Comparison of ENCODE assay signal across 7 cellular contexts in the genomic region with DNA sequence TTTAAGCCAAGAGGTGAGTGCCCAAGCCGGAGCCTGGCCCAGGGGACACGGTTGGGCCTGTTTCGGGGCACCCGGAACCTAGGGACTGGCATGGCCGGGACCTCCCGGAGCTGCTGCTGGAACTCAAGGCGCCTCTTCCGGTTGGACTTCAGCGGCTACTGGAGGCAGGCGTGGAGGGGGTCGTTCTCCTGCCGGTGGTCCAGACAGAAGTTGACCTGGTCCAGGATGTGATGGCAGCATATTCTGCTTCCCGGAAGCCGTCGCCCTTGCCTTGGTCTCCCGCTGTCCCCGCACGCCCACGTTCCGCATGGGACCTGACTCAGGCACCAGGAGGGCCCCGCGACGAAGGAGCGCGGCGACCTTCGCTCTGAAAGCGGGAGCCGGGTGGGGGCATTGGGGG.
"Had no signal": no experiment of that assay in that cellular context is flagged by ENCODE, and none has a peak within 500 bp of the region (broad histone marks: within the 10 kb centered on the region; RNA-seq: fewer than 3 reads in every experiment).

No MANE protein-coding gene starts in this region.

- H3K4me2 ChIP-seq: GM23338 had no signal

- ATAC-seq: GM23338 had no signal

- H3K4me3 ChIP-seq: GM23338 had no signal

- FAIRE-seq: H1, H54, HTR-8/SVneo had no signal

- DNase-seq: H9, HCEC 1CT, KBM-7 had no signal

- H2AFZ ChIP-seq: GM23338 had no signal
